In genomic region chr3:152197937-152198336, GRCh38 we compare ENCODE assay signal across 1 cellular context.
TF ChIP-seq lines count a peak whose summit lies in the region.

No MANE protein-coding gene starts in this region.

TF ChIP-seq in IMR-90, 13 proteins besides CTCF, POLR2A, EP300 and RAD21 (continued from another document):
- TF ChIP-seq USF2 (IDR thresholded peaks at IDR 0.05; ENCODE audit: low read depth, low read length), result no peak
- no peak for TF ChIP-seq SMC3 (IDR thresholded peaks at IDR 0.05; ENCODE audit: low read depth, low read length)
- no peak for TF ChIP-seq MAFK (IDR thresholded peaks at IDR 0.05; ENCODE audit: low read depth, low read length)
TF ChIP-seq in IMR-90: peak in this region for 0.
